ENCODE assay signal across 1 cellular context in the genomic region with DNA sequence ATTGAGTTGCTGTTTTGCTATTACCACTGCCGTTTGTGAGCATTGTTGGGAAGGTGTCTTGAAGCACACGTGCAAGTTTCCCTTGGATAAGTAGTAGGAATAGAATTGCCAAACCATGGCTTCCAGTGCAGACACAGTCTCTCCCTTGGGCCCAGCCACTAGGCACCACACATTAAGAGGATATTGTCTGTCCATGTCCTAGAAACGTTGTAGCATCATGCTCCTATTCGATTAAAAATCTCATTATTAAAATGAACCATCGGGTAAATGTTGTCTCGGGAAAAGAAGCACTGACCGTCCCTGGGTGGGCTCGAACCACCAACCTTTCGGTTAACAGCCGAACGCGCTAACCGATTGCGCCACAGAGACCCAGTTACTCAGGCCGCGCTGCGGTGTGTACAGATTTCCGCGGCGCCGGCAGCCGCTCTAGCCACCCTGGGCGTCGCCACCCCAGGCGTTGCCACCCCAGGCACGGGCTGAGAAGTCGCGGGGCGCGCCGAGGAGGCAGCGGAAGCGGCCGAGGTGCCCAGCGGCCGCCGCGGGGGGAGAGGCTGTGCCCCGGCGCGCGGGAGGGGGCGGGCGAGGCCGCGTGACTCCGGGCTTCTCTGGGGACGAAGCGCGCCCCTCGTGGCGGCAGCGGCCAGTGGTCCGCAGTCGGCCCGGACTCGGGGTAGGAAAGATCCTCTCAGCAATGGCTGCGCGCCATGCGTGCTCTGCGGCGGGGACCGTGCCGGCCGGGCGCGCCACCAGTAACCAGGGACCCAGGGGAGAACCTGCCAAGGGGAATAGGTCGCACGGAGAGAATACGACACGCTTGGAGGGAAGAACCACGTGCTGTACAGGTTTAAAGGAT.
TF ChIP-seq lines count a peak whose summit lies in the region.

No MANE protein-coding gene starts in this region.

TF ChIP-seq in HepG2, 621 proteins besides CTCF, POLR2A, EP300 and RAD21 (continued from another document and continues in another):
- TF ChIP-seq, protein P1, sequence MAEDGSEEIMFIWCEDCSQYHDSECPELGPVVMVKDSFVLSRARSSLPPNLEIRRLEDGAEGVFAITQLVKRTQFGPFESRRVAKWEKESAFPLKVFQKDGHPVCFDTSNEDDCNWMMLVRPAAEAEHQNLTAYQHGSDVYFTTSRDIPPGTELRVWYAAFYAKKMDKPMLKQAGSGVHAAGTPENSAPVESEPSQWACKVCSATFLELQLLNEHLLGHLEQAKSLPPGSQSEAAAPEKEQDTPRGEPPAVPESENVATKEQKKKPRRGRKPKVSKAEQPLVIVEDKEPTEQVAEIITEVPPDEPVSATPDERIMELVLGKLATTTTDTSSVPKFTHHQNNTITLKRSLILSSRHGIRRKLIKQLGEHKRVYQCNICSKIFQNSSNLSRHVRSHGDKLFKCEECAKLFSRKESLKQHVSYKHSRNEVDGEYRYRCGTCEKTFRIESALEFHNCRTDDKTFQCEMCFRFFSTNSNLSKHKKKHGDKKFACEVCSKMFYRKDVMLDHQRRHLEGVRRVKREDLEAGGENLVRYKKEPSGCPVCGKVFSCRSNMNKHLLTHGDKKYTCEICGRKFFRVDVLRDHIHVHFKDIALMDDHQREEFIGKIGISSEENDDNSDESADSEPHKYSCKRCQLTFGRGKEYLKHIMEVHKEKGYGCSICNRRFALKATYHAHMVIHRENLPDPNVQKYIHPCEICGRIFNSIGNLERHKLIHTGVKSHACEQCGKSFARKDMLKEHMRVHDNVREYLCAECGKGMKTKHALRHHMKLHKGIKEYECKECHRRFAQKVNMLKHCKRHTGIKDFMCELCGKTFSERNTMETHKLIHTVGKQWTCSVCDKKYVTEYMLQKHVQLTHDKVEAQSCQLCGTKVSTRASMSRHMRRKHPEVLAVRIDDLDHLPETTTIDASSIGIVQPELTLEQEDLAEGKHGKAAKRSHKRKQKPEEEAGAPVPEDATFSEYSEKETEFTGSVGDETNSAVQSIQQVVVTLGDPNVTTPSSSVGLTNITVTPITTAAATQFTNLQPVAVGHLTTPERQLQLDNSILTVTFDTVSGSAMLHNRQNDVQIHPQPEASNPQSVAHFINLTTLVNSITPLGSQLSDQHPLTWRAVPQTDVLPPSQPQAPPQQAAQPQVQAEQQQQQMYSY (CRISPR knock-in tag; IDR thresholded peaks at IDR 0.05) = no peak
- no peak for TF ChIP-seq ADNP (CRISPR knock-in tag; IDR thresholded peaks at IDR 0.05)
- no peak for TF ChIP-seq ZFP36 (IDR thresholded peaks at IDR 0.05; ENCODE audit: borderline replicate concordance, low read depth, low read length, partially characterized antibody)
- TF ChIP-seq GTF3A (CRISPR knock-in tag; conservative IDR thresholded peaks at IDR 0.05) = peak; percentile 85; the same call in 1 of the 2 replicates
- peak; percentile 89 for TF ChIP-seq ZNF761 (CRISPR knock-in tag; conservative IDR thresholded peaks at IDR 0.05)
- TF ChIP-seq RARA (CRISPR knock-in tag; IDR thresholded peaks at IDR 0.05) = no peak; the same call in 1 of the 2 replicates
- TF ChIP-seq CENPX (CRISPR knock-in tag; IDR thresholded peaks at IDR 0.05) = no peak
- TF ChIP-seq, protein P2, sequence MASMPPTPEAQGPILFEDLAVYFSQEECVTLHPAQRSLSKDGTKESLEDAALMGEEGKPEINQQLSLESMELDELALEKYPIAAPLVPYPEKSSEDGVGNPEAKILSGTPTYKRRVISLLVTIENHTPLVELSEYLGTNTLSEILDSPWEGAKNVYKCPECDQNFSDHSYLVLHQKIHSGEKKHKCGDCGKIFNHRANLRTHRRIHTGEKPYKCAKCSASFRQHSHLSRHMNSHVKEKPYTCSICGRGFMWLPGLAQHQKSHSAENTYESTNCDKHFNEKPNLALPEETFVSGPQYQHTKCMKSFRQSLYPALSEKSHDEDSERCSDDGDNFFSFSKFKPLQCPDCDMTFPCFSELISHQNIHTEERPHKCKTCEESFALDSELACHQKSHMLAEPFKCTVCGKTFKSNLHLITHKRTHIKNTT (CRISPR knock-in tag; IDR thresholded peaks at IDR 0.05) = no peak
- peak; percentile 30; the same call in 1 of the 2 replicates for TF ChIP-seq RCOR2 (CRISPR knock-in tag; IDR thresholded peaks at IDR 0.05)
- TF ChIP-seq KAT2B (IDR thresholded peaks at IDR 0.05; ENCODE audit: borderline replicate concordance, low read depth, low read length) = no peak
- peak; percentile 40; the same call in 1 of the 2 replicates for TF ChIP-seq TAF1 (CRISPR knock-in tag; IDR thresholded peaks at IDR 0.05)
- TF ChIP-seq U2AF2 (IDR thresholded peaks at IDR 0.05; ENCODE audit: low read depth, low read length) = no peak
- peak; percentile 81 for TF ChIP-seq ZNF883 (CRISPR knock-in tag; IDR thresholded peaks at IDR 0.05; ENCODE audit: not compliant biosample characterization)
- no peak for TF ChIP-seq ZNF552 (CRISPR knock-in tag; IDR thresholded peaks at IDR 0.05; ENCODE audit: borderline replicate concordance)
- no peak for TF ChIP-seq ZNF468 (CRISPR knock-in tag; IDR thresholded peaks at IDR 0.05)
- no peak for TF ChIP-seq SP1 (IDR thresholded peaks at IDR 0.05)
- no peak for TF ChIP-seq SP1 (CRISPR knock-in tag; IDR thresholded peaks at IDR 0.05)
- no peak for TF ChIP-seq U2AF1 (optimal IDR thresholded peaks at IDR 0.05; ENCODE audit: low read depth, low read length)
- no peak for TF ChIP-seq ZFP62 (CRISPR knock-in tag; IDR thresholded peaks at IDR 0.05)
- TF ChIP-seq ATF7-NPFF (CRISPR knock-in tag; IDR thresholded peaks at IDR 0.05; ENCODE audit: low read depth) = peak; percentile 93; the same call in 1 of the 2 replicates
- TF ChIP-seq ZSCAN31 (CRISPR knock-in tag; IDR thresholded peaks at IDR 0.05; ENCODE audit: low read depth) = peak; percentile 98
- TF ChIP-seq ASH2L (IDR thresholded peaks at IDR 0.05; ENCODE audit: insufficient read length, low read depth, low read length) = peak; percentile 79
- TF ChIP-seq PHF20 (CRISPR knock-in tag; IDR thresholded peaks at IDR 0.05) = peak; percentile 60; the same call in 1 of the 2 replicates
- peak; percentile 79; the same call in 1 of the 2 replicates for TF ChIP-seq ZNF747 (CRISPR knock-in tag; IDR thresholded peaks at IDR 0.05; ENCODE audit: borderline replicate concordance)
- no peak; the same call in 1 of the 2 replicates for TF ChIP-seq TARDBP (CRISPR knock-in tag; IDR thresholded peaks at IDR 0.05)
- TF ChIP-seq, protein P3, sequence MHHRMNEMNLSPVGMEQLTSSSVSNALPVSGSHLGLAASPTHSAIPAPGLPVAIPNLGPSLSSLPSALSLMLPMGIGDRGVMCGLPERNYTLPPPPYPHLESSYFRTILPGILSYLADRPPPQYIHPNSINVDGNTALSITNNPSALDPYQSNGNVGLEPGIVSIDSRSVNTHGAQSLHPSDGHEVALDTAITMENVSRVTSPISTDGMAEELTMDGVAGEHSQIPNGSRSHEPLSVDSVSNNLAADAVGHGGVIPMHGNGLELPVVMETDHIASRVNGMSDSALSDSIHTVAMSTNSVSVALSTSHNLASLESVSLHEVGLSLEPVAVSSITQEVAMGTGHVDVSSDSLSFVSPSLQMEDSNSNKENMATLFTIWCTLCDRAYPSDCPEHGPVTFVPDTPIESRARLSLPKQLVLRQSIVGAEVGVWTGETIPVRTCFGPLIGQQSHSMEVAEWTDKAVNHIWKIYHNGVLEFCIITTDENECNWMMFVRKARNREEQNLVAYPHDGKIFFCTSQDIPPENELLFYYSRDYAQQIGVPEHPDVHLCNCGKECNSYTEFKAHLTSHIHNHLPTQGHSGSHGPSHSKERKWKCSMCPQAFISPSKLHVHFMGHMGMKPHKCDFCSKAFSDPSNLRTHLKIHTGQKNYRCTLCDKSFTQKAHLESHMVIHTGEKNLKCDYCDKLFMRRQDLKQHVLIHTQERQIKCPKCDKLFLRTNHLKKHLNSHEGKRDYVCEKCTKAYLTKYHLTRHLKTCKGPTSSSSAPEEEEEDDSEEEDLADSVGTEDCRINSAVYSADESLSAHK (CRISPR knock-in tag; IDR thresholded peaks at IDR 0.05; ENCODE audit: borderline replicate concordance) = no peak
- TF ChIP-seq DNMT1 (CRISPR knock-in tag; IDR thresholded peaks at IDR 0.05) = no peak
- TF ChIP-seq, protein P4, sequence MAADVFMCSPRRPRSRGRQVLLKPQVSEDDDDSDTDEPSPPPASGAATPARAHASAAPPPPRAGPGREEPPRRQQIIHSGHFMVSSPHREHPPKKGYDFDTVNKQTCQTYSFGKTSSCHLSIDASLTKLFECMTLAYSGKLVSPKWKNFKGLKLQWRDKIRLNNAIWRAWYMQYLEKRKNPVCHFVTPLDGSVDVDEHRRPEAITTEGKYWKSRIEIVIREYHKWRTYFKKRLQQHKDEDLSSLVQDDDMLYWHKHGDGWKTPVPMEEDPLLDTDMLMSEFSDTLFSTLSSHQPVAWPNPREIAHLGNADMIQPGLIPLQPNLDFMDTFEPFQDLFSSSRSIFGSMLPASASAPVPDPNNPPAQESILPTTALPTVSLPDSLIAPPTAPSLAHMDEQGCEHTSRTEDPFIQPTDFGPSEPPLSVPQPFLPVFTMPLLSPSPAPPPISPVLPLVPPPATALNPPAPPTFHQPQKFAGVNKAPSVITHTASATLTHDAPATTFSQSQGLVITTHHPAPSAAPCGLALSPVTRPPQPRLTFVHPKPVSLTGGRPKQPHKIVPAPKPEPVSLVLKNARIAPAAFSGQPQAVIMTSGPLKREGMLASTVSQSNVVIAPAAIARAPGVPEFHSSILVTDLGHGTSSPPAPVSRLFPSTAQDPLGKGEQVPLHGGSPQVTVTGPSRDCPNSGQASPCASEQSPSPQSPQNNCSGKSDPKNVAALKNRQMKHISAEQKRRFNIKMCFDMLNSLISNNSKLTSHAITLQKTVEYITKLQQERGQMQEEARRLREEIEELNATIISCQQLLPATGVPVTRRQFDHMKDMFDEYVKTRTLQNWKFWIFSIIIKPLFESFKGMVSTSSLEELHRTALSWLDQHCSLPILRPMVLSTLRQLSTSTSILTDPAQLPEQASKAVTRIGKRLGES (CRISPR knock-in tag; IDR thresholded peaks at IDR 0.05; ENCODE audit: borderline replicate concordance) = 0 out of 2 replicates have a peak, but pooled peaks have one; percentile 51
- TF ChIP-seq, protein P5, sequence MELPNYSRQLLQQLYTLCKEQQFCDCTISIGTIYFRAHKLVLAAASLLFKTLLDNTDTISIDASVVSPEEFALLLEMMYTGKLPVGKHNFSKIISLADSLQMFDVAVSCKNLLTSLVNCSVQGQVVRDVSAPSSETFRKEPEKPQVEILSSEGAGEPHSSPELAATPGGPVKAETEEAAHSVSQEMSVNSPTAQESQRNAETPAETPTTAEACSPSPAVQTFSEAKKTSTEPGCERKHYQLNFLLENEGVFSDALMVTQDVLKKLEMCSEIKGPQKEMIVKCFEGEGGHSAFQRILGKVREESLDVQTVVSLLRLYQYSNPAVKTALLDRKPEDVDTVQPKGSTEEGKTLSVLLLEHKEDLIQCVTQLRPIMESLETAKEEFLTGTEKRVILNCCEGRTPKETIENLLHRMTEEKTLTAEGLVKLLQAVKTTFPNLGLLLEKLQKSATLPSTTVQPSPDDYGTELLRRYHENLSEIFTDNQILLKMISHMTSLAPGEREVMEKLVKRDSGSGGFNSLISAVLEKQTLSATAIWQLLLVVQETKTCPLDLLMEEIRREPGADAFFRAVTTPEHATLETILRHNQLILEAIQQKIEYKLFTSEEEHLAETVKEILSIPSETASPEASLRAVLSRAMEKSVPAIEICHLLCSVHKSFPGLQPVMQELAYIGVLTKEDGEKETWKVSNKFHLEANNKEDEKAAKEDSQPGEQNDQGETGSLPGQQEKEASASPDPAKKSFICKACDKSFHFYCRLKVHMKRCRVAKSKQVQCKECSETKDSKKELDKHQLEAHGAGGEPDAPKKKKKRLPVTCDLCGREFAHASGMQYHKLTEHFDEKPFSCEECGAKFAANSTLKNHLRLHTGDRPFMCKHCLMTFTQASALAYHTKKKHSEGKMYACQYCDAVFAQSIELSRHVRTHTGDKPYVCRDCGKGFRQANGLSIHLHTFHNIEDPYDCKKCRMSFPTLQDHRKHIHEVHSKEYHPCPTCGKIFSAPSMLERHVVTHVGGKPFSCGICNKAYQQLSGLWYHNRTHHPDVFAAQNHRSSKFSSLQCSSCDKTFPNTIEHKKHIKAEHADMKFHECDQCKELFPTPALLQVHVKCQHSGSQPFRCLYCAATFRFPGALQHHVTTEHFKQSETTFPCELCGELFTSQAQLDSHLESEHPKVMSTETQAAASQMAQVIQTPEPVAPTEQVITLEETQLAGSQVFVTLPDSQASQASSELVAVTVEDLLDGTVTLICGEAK (IDR thresholded peaks at IDR 0.05) = no peak
- TF ChIP-seq, protein P5 (CRISPR knock-in tag; IDR thresholded peaks at IDR 0.05) = peak; percentile 66; the same call in 1 of the 2 replicates
- TF ChIP-seq SKI (IDR thresholded peaks at IDR 0.05; ENCODE audit: partially characterized antibody) = peak; percentile 81
- TF ChIP-seq NFE2 (CRISPR knock-in tag; IDR thresholded peaks at IDR 0.05) = no peak
- TF ChIP-seq, protein P6, sequence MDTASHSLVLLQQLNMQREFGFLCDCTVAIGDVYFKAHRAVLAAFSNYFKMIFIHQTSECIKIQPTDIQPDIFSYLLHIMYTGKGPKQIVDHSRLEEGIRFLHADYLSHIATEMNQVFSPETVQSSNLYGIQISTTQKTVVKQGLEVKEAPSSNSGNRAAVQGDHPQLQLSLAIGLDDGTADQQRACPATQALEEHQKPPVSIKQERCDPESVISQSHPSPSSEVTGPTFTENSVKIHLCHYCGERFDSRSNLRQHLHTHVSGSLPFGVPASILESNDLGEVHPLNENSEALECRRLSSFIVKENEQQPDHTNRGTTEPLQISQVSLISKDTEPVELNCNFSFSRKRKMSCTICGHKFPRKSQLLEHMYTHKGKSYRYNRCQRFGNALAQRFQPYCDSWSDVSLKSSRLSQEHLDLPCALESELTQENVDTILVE (CRISPR knock-in tag; IDR thresholded peaks at IDR 0.05) = peak; percentile 50; the same call in 1 of the 2 replicates
